In genomic region chrX:154059231-154059630, GRCh38 we compare ENCODE assay signal across 20 cellular contexts. TPM values are rescaled to one million over a fixed set of nuclear protein-coding genes. Genes with fewer than 3 reads are reported as not detected.
A peak's percentile ranks its signal among the peaks of the same experiment; 100 is the strongest.
DNase-seq lines count a peak whose midpoint lies in the region; ATAC-seq, FAIRE-seq and TF ChIP-seq lines count a peak whose summit lies in the region.
"Had no signal": no experiment of that assay in that cellular context is flagged by ENCODE, and none has a peak within 500 bp of the region (broad histone marks: within the 10 kb centered on the region; RNA-seq: fewer than 3 reads in every experiment).

No MANE protein-coding gene starts in this region.

- no peak overlapping the region for H3K4me2 ChIP-seq in HepG2 (ENCODE audit: low read depth, low read length)

- H3K9me3 ChIP-seq in HepG2 (ENCODE audit: low read length) (no peaks in the 10 kb centered on the region), right lobe of liver (no peaks in the 10 kb centered on the region)
- H3K9me3 ChIP-seq: esophagus muscularis mucosa had no signal

- POLR2A ChIA-PET in HepG2 (lab: Yijun Ruan, JAX) = no interaction called here

- ATAC-seq in HepG2 (no peak), right lobe of liver (no peak), GM18870 (IDR thresholded peaks at IDR 0.05; ENCODE audit: unreplicated experiment) (no peak)
- ATAC-seq in stimulated activated naive B cell treated with anti-CD40 and anti-IgM and Interleukin-4, amounts not matched to agents 10 μg/mL and 1 μg/mL and 100 μg/mL, for 72 hours (replicated peaks) = no peak
- ATAC-seq: Right ventricle myocardium inferior had no signal

- no peak for TF ChIP-seq CTCF in HepG2 (CRISPR knock-in tag; IDR thresholded peaks at IDR 0.05)
- no peak for TF ChIP-seq CTCF in right lobe of liver (IDR thresholded peaks at IDR 0.05)
- no peak for TF ChIP-seq CTCF in mesothelial cell of epicardium (IDR thresholded peaks at IDR 0.05; ENCODE audit: unreplicated experiment)

- H3K79me2 ChIP-seq in HepG2 (ENCODE audit: insufficient read depth, low read length) = peaks cover 37% of the 10 kb centered on the region

- H3K4me3 Mint-ChIP-seq in activated naive CD8-positive, alpha-beta T cell = no peak overlapping the region
- H3K4me3 Mint-ChIP-seq in mesothelial cell of epicardium = no peak overlapping the region
- no peak overlapping the region for H3K4me3 Mint-ChIP-seq in stimulated activated naive B cell treated with anti-CD40 and anti-IgM and Interleukin-4, amounts not matched to agents 10 μg/mL and 1 μg/mL and 100 μg/mL, for 72 hours

- H4K20me1 ChIP-seq in HepG2 (ENCODE audit: insufficient read depth, low read length) = no peaks in the 10 kb centered on the region

- no peak for TF ChIP-seq EP300 in HepG2 (IDR thresholded peaks at IDR 0.05; ENCODE audit: low read depth in 2 of 2, low read length in 2 of 2)
- TF ChIP-seq EP300 in HepG2 (CRISPR knock-in tag; IDR thresholded peaks at IDR 0.05; ENCODE audit: borderline replicate concordance) = no peak

- no TSS peak for BruUV-seq in HepG2 (replicated peaks; lab: Mats Ljungman, UMichigan)

- H3K4me1 ChIP-seq in HepG2 (ENCODE audit: insufficient read depth, low read length) = peaks cover 33% of the 10 kb centered on the region
- peaks cover 0 to 8% (median 0%) of the 10 kb centered on the region in 4 donors for H3K4me1 ChIP-seq in right lobe of liver

- TF ChIP-seq POLR2A in HepG2 (IDR thresholded peaks at IDR 0.05; ENCODE audit: insufficient read depth in 1 of 2, low read depth in 2 of 2, low read length in 2 of 2) (no peak), right lobe of liver (IDR thresholded peaks at IDR 0.05) (no peak)

- H3K27ac Mint-ChIP-seq in activated naive CD8-positive, alpha-beta T cell = peak overlapping the region; percentile 89
- peak overlapping the region; percentile 1 for H3K27ac Mint-ChIP-seq in mesothelial cell of epicardium
- H3K27ac Mint-ChIP-seq in stimulated activated naive B cell treated with anti-CD40 and anti-IgM and Interleukin-4, amounts not matched to agents 10 μg/mL and 1 μg/mL and 100 μg/mL, for 72 hours = peak overlapping the region; percentile 25

- H2AFZ ChIP-seq in HepG2 (ENCODE audit: low read length) = no peak overlapping the region

- H3K27me3 Mint-ChIP-seq in activated naive CD8-positive, alpha-beta T cell = no peaks in the 10 kb centered on the region
- no peaks in the 10 kb centered on the region for H3K27me3 Mint-ChIP-seq in mesothelial cell of epicardium (ENCODE audit: low read depth)
- no peaks in the 10 kb centered on the region for H3K27me3 Mint-ChIP-seq in stimulated activated naive B cell treated with anti-CD40 and anti-IgM and Interleukin-4, amounts not matched to agents 10 μg/mL and 1 μg/mL and 100 μg/mL, for 72 hours

- in situ Hi-C loops in HepG2 (cut with HindIII; ENCODE audit: extremely low pct_ligation_motif_present, low pct_unique_long_range_greater_than_20kb) = no loop called here

- H3K9me3 Mint-ChIP-seq in activated naive CD8-positive, alpha-beta T cell (ENCODE audit: low read depth) = no peaks in the 10 kb centered on the region
- peaks cover 18% of the 10 kb centered on the region for H3K9me3 Mint-ChIP-seq in mesothelial cell of epicardium
- no peaks in the 10 kb centered on the region for H3K9me3 Mint-ChIP-seq in stimulated activated naive B cell treated with anti-CD40 and anti-IgM and Interleukin-4, amounts not matched to agents 10 μg/mL and 1 μg/mL and 100 μg/mL, for 72 hours

- no peak overlapping the region for H3K4me3 ChIP-seq in HepG2 (replicated peaks in 1 of 3; ENCODE audit: insufficient read depth in 1 of 3, low read depth in 2 of 3, low read length in 3 of 3)
- no peak overlapping the region for H3K4me3 ChIP-seq in right lobe of liver
- H3K4me3 ChIP-seq: esophagus muscularis mucosa, skin epidermis had no signal

- CTCF ChIA-PET in HepG2 (lab: Yijun Ruan, JAX; ENCODE audit: low intra/inter-chr PET ratio, low total read pairs) = no interaction called here

- WGBS in HepG2 (ENCODE audit: low lambda C conversion rate) = 50% methylated on average over 1 of the region's 1 CpG
- WGBS in right lobe of liver (ENCODE audit: insufficient coverage, low coverage, low lambda C conversion rate, missing lambda C conversion rate) = 36% methylated on average over 1 of the region's 1 CpG

- H3K27ac ChIP-seq in HepG2 (ENCODE audit: extremely low read length, insufficient read depth, low read length) (no peak overlapping the region), right lobe of liver (no peak overlapping the region)
- H3K27ac ChIP-seq: esophagus muscularis mucosa, skin epidermis had no signal

- peaks cover 77% of the 10 kb centered on the region for H3K4me1 Mint-ChIP-seq in activated naive CD8-positive, alpha-beta T cell (ENCODE audit: low read depth)
- H3K4me1 Mint-ChIP-seq in mesothelial cell of epicardium = no peaks in the 10 kb centered on the region
- peaks cover 37 to 58% of the 10 kb centered on the region in 2 donors for H3K4me1 Mint-ChIP-seq in stimulated activated naive B cell treated with anti-CD40 and anti-IgM and Interleukin-4, amounts not matched to agents 10 μg/mL and 1 μg/mL and 100 μg/mL, for 72 hours

- intact Hi-C loops in HepG2 (cut with micrococcal nuclease; ENCODE audit: unreplicated experiment) (no loop called here), right lobe of liver (cut with DNase I) (no loop called here)

- TF ChIP-seq RAD21 in HepG2 (CRISPR knock-in tag; IDR thresholded peaks at IDR 0.05) = no peak

- DNase-seq in HepG2 (ENCODE audit: low spot score) = no peak
- no peak for DNase-seq in right lobe of liver
- no peak for DNase-seq in mesothelial cell of epicardium (ENCODE audit: low spot score in 2 of 2, unreplicated experiment in 2 of 2)
- no peak for DNase-seq in stimulated activated naive B cell treated with anti-CD40 and anti-IgM and Interleukin-4, amounts not matched to agents 10 μg/mL and 1 μg/mL and 100 μg/mL, for 72 hours
- DNase-seq in NCI-H2171 (lab: John Stamatoyannopoulos, UW) = no peak
- no peak for DNase-seq in SKM-1 treated with dmso at 0.1 percent for 144 hours (lab: John Stamatoyannopoulos, UW; ENCODE audit: unreplicated experiment)
- DNase-seq: dermis blood vessel endothelial cell; head of caudate nucleus; kidney; MM.1S; NCI-H187; NCI-H446; occipital lobe; stimulated activated CD4-positive, alpha-beta T cell treated with anti-CD3 and anti-CD28 coated beads, Interleukin-4, amount 100 ng/mL, for 24 hours; stimulated activated CD8-positive, alpha-beta memory T cell treated with anti-CD3 and anti-CD28 coated beads, Interleukin-4, amount 100 ng/mL, for 48 hours had no signal

- H3K27me3 ChIP-seq in HepG2 (ENCODE audit: control insufficient read depth in 1 of 2, insufficient read depth in 2 of 2, low read length in 2 of 2) (no peaks in the 10 kb centered on the region), right lobe of liver (no peaks in the 10 kb centered on the region)
- H3K27me3 ChIP-seq: esophagus muscularis mucosa had no signal

- H3K36me3 ChIP-seq in HepG2 (replicated peaks in 1 of 2; ENCODE audit: control insufficient read depth in 1 of 2, insufficient read depth in 2 of 2, low read length in 2 of 2) (peaks cover 0 to 17% of the 10 kb centered on the region in 2 experiments; a peak in 3 of 5 replicates), right lobe of liver (no peaks in the 10 kb centered on the region)

- FAIRE-seq in HepG2 (lab: Jason Lieb, UNC) = peak; percentile 15

- H3K9ac ChIP-seq in HepG2 (ENCODE audit: insufficient read depth, low read depth, low read length) = no peak overlapping the region

- no peaks in the 10 kb centered on the region for H3K36me3 Mint-ChIP-seq in activated naive CD8-positive, alpha-beta T cell
- H3K36me3 Mint-ChIP-seq in mesothelial cell of epicardium = peaks cover 2% of the 10 kb centered on the region
- peaks cover 16 to 21% of the 10 kb centered on the region in 2 donors for H3K36me3 Mint-ChIP-seq in stimulated activated naive B cell treated with anti-CD40 and anti-IgM and Interleukin-4, amounts not matched to agents 10 μg/mL and 1 μg/mL and 100 μg/mL, for 72 hours

RNA-seq across cellular contexts. Expression of gene MECP2, which starts 38.3 kb away (rescaled TPM):
- total RNA-seq in HepG2 (2016; rRNA removed; fragmentation: Illumina TruSeq; extraction: Trizol) (16.4 and 18.1 TPM in 2 replicates), right lobe of liver (10 to 100 TPM; 14.1 to 18.4 (median 16.0) TPM), mesothelial cell of epicardium (49.4 to 57.8 TPM (median 56.2 TPM) in 3 replicates)
- 12.6 and 12.7 TPM in 2 replicates for total RNA-seq in HepG2 (2016; cell fraction: cytosol; rRNA removed; fragmentation: Illumina TruSeq; extraction: Trizol; ENCODE audit: low read depth)
- 15.3 and 17.0 TPM in 2 replicates for total RNA-seq in HepG2 (2016; cell fraction: insoluble cytoplasmic fraction; rRNA removed; fragmentation: Illumina TruSeq; extraction: Trizol)
- total RNA-seq in HepG2 (2016; cell fraction: membrane; rRNA removed; fragmentation: Illumina TruSeq; extraction: Trizol) = 27.1 and 27.7 TPM in 2 replicates
- 18.4 and 26.4 TPM in 2 replicates for total RNA-seq in HepG2 (2016; cell fraction: nucleus; rRNA removed; fragmentation: Illumina TruSeq; extraction: Trizol)
- 7.9 and 8.0 TPM in 2 replicates for polyA plus RNA-seq in HepG2 (2011; rRNA removed)
- polyA plus RNA-seq in HepG2 (2011; cell fraction: cytosol; rRNA removed) = 4.6 and 4.7 TPM in 2 replicates
- polyA plus RNA-seq in HepG2 (2011; cell fraction: nucleus; rRNA removed) = 19.4 and 22.3 TPM in 2 replicates
- 8.3 and 9.6 TPM in 2 replicates for polyA plus RNA-seq in HepG2 (2012)
- polyA plus RNA-seq in HepG2 (2016; cell fraction: cytosol; fragmentation: Illumina TruSeq; extraction: Trizol; ENCODE audit: low read depth) = 15.2 and 15.6 TPM in 2 replicates
- polyA plus RNA-seq in HepG2 (2016; cell fraction: insoluble cytoplasmic fraction; fragmentation: Illumina TruSeq; extraction: Trizol; ENCODE audit: low read depth) = 11.9 and 15.9 TPM in 2 replicates
- 22.5 and 23.0 TPM in 2 replicates for polyA plus RNA-seq in HepG2 (2016; cell fraction: membrane; fragmentation: Illumina TruSeq; extraction: Trizol; ENCODE audit: low read depth)
- polyA plus RNA-seq in HepG2 (2016; cell fraction: nucleus; fragmentation: Illumina TruSeq; extraction: Trizol; ENCODE audit: insufficient read depth, low read depth) = 21.4 and 24.2 TPM in 2 replicates
- 17.0 and 27.8 TPM in 2 replicates for polyA minus RNA-seq in HepG2 (2011; rRNA and poly(A)+ RNA removed; ENCODE audit: low replicate concordance)
- 3.6 and 5.0 TPM in 2 replicates for polyA minus RNA-seq in HepG2 (2011; cell fraction: cytosol; rRNA and poly(A)+ RNA removed)
- 33.7 and 39.8 TPM in 2 replicates for polyA minus RNA-seq in HepG2 (2011; cell fraction: nucleus; rRNA and poly(A)+ RNA removed)

RNA-seq across cellular contexts. Expression of gene IRAK1, which starts 39.5 kb away (rescaled TPM):
- total RNA-seq in HepG2 (2016; rRNA removed; fragmentation: Illumina TruSeq; extraction: Trizol) (69.8 and 77.3 TPM in 2 replicates), right lobe of liver (10 to 100 TPM; 27.4 to 77.7 (median 41.4) TPM), mesothelial cell of epicardium (64.9 to 73.4 TPM (median 69.1 TPM) in 3 replicates)
- 104 and 121 TPM in 2 replicates for total RNA-seq in HepG2 (2016; cell fraction: cytosol; rRNA removed; fragmentation: Illumina TruSeq; extraction: Trizol; ENCODE audit: low read depth)
- total RNA-seq in HepG2 (2016; cell fraction: insoluble cytoplasmic fraction; rRNA removed; fragmentation: Illumina TruSeq; extraction: Trizol) = 57.7 and 81.1 TPM in 2 replicates
- 244 and 255 TPM in 2 replicates for total RNA-seq in HepG2 (2016; cell fraction: membrane; rRNA removed; fragmentation: Illumina TruSeq; extraction: Trizol)
- 35.1 and 36.4 TPM in 2 replicates for total RNA-seq in HepG2 (2016; cell fraction: nucleus; rRNA removed; fragmentation: Illumina TruSeq; extraction: Trizol)
- 57.7 and 83.5 TPM in 2 replicates for polyA plus RNA-seq in HepG2 (2011; rRNA removed)
- polyA plus RNA-seq in HepG2 (2011; cell fraction: cytosol; rRNA removed) = 47.6 and 67.3 TPM in 2 replicates
- 59.5 and 63.5 TPM in 2 replicates for polyA plus RNA-seq in HepG2 (2011; cell fraction: nucleus; rRNA removed)
- 65.5 and 87.1 TPM in 2 replicates for polyA plus RNA-seq in HepG2 (2012)
- 148 and 150 TPM in 2 replicates for polyA plus RNA-seq in HepG2 (2016; cell fraction: cytosol; fragmentation: Illumina TruSeq; extraction: Trizol; ENCODE audit: low read depth)
- polyA plus RNA-seq in HepG2 (2016; cell fraction: insoluble cytoplasmic fraction; fragmentation: Illumina TruSeq; extraction: Trizol; ENCODE audit: low read depth) = 80.3 and 99.3 TPM in 2 replicates
- 244 and 277 TPM in 2 replicates for polyA plus RNA-seq in HepG2 (2016; cell fraction: membrane; fragmentation: Illumina TruSeq; extraction: Trizol; ENCODE audit: low read depth)
- 93.5 and 94.6 TPM in 2 replicates for polyA plus RNA-seq in HepG2 (2016; cell fraction: nucleus; fragmentation: Illumina TruSeq; extraction: Trizol; ENCODE audit: insufficient read depth, low read depth)
- polyA minus RNA-seq in HepG2 (2011; rRNA and poly(A)+ RNA removed; ENCODE audit: low replicate concordance) = 195 and 354 TPM in 2 replicates
- polyA minus RNA-seq in HepG2 (2011; cell fraction: cytosol; rRNA and poly(A)+ RNA removed) = 79.8 and 83.1 TPM in 2 replicates
- polyA minus RNA-seq in HepG2 (2011; cell fraction: nucleus; rRNA and poly(A)+ RNA removed) = 16.6 and 21.8 TPM in 2 replicates

Comparison
In these comparisons a context has a peak if more than half of its experiments do, and no peak if none do; other contexts are left out.
1. H3K27ac Mint-ChIP-seq: peak in every context shown above with its lines; median percentile 89 in activated naive CD8-positive, alpha-beta T cell; 25 in stimulated activated naive B cell treated with anti-CD40 and anti-IgM and Interleukin-4, amounts not matched to agents 10 μg/mL and 1 μg/mL and 100 μg/mL, for 72 hours; 1 in mesothelial cell of epicardium.